In genomic region chr1:173870252-173871075, GRCh38 we compare ENCODE assay signal across 9 cellular contexts. TPM values are rescaled to one million over a fixed set of nuclear protein-coding genes. Genes with fewer than 3 reads are reported as not detected.
A peak's percentile ranks its signal among the peaks of the same experiment; 100 is the strongest.
DNase-seq lines count a peak whose midpoint lies in the region; ATAC-seq and TF ChIP-seq lines count a peak whose summit lies in the region.
"Had no signal": no experiment of that assay in that cellular context is flagged by ENCODE, and none has a peak within 500 bp of the region (broad histone marks: within the 10 kb centered on the region; RNA-seq: fewer than 3 reads in every experiment).

No MANE protein-coding gene starts in this region.

- TF ChIP-seq POLR2A in Peyer's patch (IDR thresholded peaks at IDR 0.05), result peak in 1 of 2 donors; percentile 38

- H3K27ac ChIP-seq in Peyer's patch (peak overlapping the region; percentile 29 to 97 (median 72)), upper lobe of right lung (peak overlapping the region; percentile 96)

- peak; percentile 40 for DNase-seq in stimulated activated CD4-positive, alpha-beta T cell treated with anti-CD3 and anti-CD28 coated beads, Interleukin-15, amount 100 ng/mL, for 24 hours
- no peak for DNase-seq in stimulated activated CD4-positive, alpha-beta T cell treated with anti-CD3 and anti-CD28 coated beads, Interleukin-2, amount 100 ng/mL, for 48 hours
- peak; percentile 41 to 76 (median 59) for DNase-seq in Peyer's patch
- peak in 32 of 42 donors; percentile 11 to 85 (median 42) for DNase-seq in head of caudate nucleus
- no peak for DNase-seq in upper lobe of right lung
- no peak for DNase-seq in activated gamma-delta T cell (lab: John Stamatoyannopoulos, UW)
- no peak for DNase-seq in NOMO-1 treated with dmso at 0.1 percent for 144 hours (lab: John Stamatoyannopoulos, UW; ENCODE audit: unreplicated experiment)
- DNase-seq: naive B cell had no signal

- H3K27me3 ChIP-seq in Peyer's patch (no peaks in the 10 kb centered on the region), upper lobe of right lung (no peaks in the 10 kb centered on the region)

- intact Hi-C loops in head of caudate nucleus (cut with DNase I) (no loop called here), upper lobe of right lung (cut with DNase I) (no loop called here)

- H3K9me3 ChIP-seq in Peyer's patch (no peaks in the 10 kb centered on the region), upper lobe of right lung (no peaks in the 10 kb centered on the region)

- H3K36me3 ChIP-seq in Peyer's patch (peaks cover 0 to 10% (median 0%) of the 10 kb centered on the region in 3 donors), upper lobe of right lung (peaks cover 29% of the 10 kb centered on the region)

- TF ChIP-seq CTCF in Peyer's patch (IDR thresholded peaks at IDR 0.05) (no peak), upper lobe of right lung (IDR thresholded peaks at IDR 0.05) (no peak)

- H3K4me1 ChIP-seq in Peyer's patch (peaks cover 0 to 41% (median 5%) of the 10 kb centered on the region in 4 donors), upper lobe of right lung (peaks cover 39% of the 10 kb centered on the region)

- ATAC-seq in upper lobe of right lung, result no peak
- no peak for ATAC-seq in HG02623 (IDR thresholded peaks at IDR 0.05; ENCODE audit: unreplicated experiment)

- H3K4me3 ChIP-seq in Peyer's patch (no peak overlapping the region), upper lobe of right lung (no peak overlapping the region)

RNA-seq across cellular contexts. Expression of gene ZBTB37, which starts 2.3 kb away (rescaled TPM):
- total RNA-seq in Peyer's patch (10 to 100 TPM in 2 of 4 donors, 1 to 10 TPM in 2; 6.3 to 30.5 (median 10.2) TPM), upper lobe of right lung (14.7 TPM)

RNA-seq across cellular contexts. Expression of gene GAS5, which starts 2.7 kb away (rescaled TPM):
- total RNA-seq in Peyer's patch (100 to 1,000 TPM in 3 of 4 donors, 10 to 100 TPM in 1; 95.6 to 270 (median 193) TPM), upper lobe of right lung (310 TPM)

RNA-seq across cellular contexts. Expression of gene CENPL, which starts 45.8 kb away (rescaled TPM):
- total RNA-seq in Peyer's patch, result 10 to 100 TPM in 1 of 4 donors, 1 to 10 TPM in 2, under 1 TPM in 1; 0.66 to 19.8 (median 3.9) TPM
- 4.3 TPM for total RNA-seq in upper lobe of right lung

RNA-seq across cellular contexts. Expression of gene DARS2, which starts 46.0 kb away (rescaled TPM):
- total RNA-seq in Peyer's patch (10 to 100 TPM; 10.3 to 35.5 (median 16.6) TPM), upper lobe of right lung (14.6 TPM)

RNA-seq across cellular contexts. Expression of gene SERPINC1, which starts 46.7 kb away (rescaled TPM):
- total RNA-seq in Peyer's patch (not detected), upper lobe of right lung (not detected)

Comparison
In these comparisons a context has a peak if more than half of its experiments do, and no peak if none do; other contexts are left out.
1. DNase-seq: peak in stimulated activated CD4-positive, alpha-beta T cell treated with anti-CD3 and anti-CD28 coated beads, Interleukin-15, amount 100 ng/mL, for 24 hours (single experiment), Peyer's patch (3 of 3) and head of caudate nucleus (32 of 42); none in stimulated activated CD4-positive, alpha-beta T cell treated with anti-CD3 and anti-CD28 coated beads, Interleukin-2, amount 100 ng/mL, for 48 hours (0 of 2), upper lobe of right lung (single experiment), activated gamma-delta T cell (single experiment) and NOMO-1 treated with dmso at 0.1 percent for 144 hours (single experiment).